1 cellular context compared by ENCODE assay signal in genomic region chr3:171506743-171507319, GRCh38.
TF ChIP-seq lines count a peak whose summit lies in the region.

No MANE protein-coding gene starts in this region.

TF ChIP-seq in K562, 482 proteins besides CTCF, POLR2A, EP300 and RAD21 (continued from another document):
- TF ChIP-seq ATF3 (IDR thresholded peaks at IDR 0.05) (0 out of 2 replicates have a peak, but pooled peaks have one; percentile 20), ATF3 (CRISPR knock-in tag; conservative IDR thresholded peaks at IDR 0.05) (no peak)
